Comparison of ENCODE assay signal across 31 cellular contexts in genomic region chr12:119051474-119051873, GRCh38.
"Had no signal": no experiment of that assay in that cellular context is flagged by ENCODE, and none has a peak within 500 bp of the region (broad histone marks: within the 10 kb centered on the region; RNA-seq: fewer than 3 reads in every experiment).

No MANE protein-coding gene starts in this region.

- ATAC-seq: activated naive CD4-positive, alpha-beta T cell treated with anti-CD3 and anti-CD28 coated beads, Interleukin-2, amount 50 U/mL, for 72 hours; activated naive CD8-positive, alpha-beta T cell treated with anti-CD3 and anti-CD28 coated beads, Interleukin-2, amount 50 U/mL, for 24 hours; activated T-cell treated with anti-CD3 and anti-CD28 coated beads, Interleukin-2, amount 50 U/mL, for 4 hours; activated T-cell treated with anti-CD3 and anti-CD28 coated beads, Interleukin-2, amount 50 U/mL, for 72 hours; activated T-helper 17 cell treated with anti-CD3 and anti-CD28 coated beads, Interleukin-2, amount 50 U/mL, for 72 hours; body of pancreas had no signal

- H3K4me1 ChIP-seq: adrenal gland, ascending aorta, body of pancreas, breast epithelium had no signal

- FAIRE-seq: astrocyte, bronchial epithelial cell, colon had no signal

- H3K27me3 ChIP-seq: adrenal gland, ascending aorta, body of pancreas, brain microvascular endothelial cell, breast epithelium, cardiac muscle cell had no signal

- H3K36me3 ChIP-seq: adrenal gland, ascending aorta, brain microvascular endothelial cell, breast epithelium, cardiac muscle cell had no signal

- H3K27ac ChIP-seq: adrenal gland, ascending aorta, body of pancreas, brain microvascular endothelial cell, breast epithelium, cardiac muscle cell had no signal

- H3K4me3 ChIP-seq: adrenal gland, ascending aorta, body of pancreas, breast epithelium, cardiac muscle cell had no signal

- H3K9me3 ChIP-seq: adrenal gland, ascending aorta, body of pancreas had no signal

- DNase-seq: activated effector memory CD4-positive, alpha-beta T cell treated with anti-CD3 and anti-CD28 coated beads, Interleukin-2, amount 50 U/mL, for 16 hours; activated effector memory CD4-positive, alpha-beta T cell treated with Interleukin-2 at 50 U/mL for 16 hours; activated gamma-delta T cell; activated gamma-delta T cell treated with Interleukin-2 at 50 U/mL for 16 hours; activated naive CD4-positive, alpha-beta T cell; activated naive CD4-positive, alpha-beta T cell treated with anti-CD3 and anti-CD28 coated beads for 36 hours; activated naive CD4-positive, alpha-beta T cell treated with anti-CD3 and anti-CD28 coated beads, Interleukin-2, amount 10 ng/mL, durations not matched to agents 7 days and 5 days; activated naive CD4-positive, alpha-beta T cell treated with anti-CD3 and anti-CD28 coated beads, Interleukin-2, amount 50 U/mL, for 16 hours; activated naive CD4-positive, alpha-beta T cell treated with Interleukin-2 at 50 U/mL for 16 hours; activated naive CD8-positive, alpha-beta T cell treated with anti-CD3 and anti-CD28 coated beads for 36 hours; activated naive CD8-positive, alpha-beta T cell treated with anti-CD3 and anti-CD28 coated beads, Interleukin-2, amount 10 ng/mL, durations not matched to agents 7 days and 5 days; activated naive CD8-positive, alpha-beta T cell treated with anti-CD3 and anti-CD28 coated beads, Interleukin-2, amount 50 U/mL, for 24 hours; activated T-cell treated with anti-CD3 and anti-CD28 coated beads, Interleukin-2, amount 50 U/mL, for 4 hours; activated T-cell treated with anti-CD3 and anti-CD28 coated beads, Interleukin-2, amount 50 U/mL, for 48 hours; activated T-cell treated with anti-CD3 and anti-CD28 coated beads, Interleukin-2, amount 50 U/mL, for 72 hours; adrenal gland; amniotic stem cell; aorta; body of pancreas; brain microvascular endothelial cell; caudate nucleus; central memory CD4-positive, alpha-beta T cell; cerebellar nuclear complex had no signal
